ENCODE assay signal across 12 cellular contexts in the genomic region with DNA sequence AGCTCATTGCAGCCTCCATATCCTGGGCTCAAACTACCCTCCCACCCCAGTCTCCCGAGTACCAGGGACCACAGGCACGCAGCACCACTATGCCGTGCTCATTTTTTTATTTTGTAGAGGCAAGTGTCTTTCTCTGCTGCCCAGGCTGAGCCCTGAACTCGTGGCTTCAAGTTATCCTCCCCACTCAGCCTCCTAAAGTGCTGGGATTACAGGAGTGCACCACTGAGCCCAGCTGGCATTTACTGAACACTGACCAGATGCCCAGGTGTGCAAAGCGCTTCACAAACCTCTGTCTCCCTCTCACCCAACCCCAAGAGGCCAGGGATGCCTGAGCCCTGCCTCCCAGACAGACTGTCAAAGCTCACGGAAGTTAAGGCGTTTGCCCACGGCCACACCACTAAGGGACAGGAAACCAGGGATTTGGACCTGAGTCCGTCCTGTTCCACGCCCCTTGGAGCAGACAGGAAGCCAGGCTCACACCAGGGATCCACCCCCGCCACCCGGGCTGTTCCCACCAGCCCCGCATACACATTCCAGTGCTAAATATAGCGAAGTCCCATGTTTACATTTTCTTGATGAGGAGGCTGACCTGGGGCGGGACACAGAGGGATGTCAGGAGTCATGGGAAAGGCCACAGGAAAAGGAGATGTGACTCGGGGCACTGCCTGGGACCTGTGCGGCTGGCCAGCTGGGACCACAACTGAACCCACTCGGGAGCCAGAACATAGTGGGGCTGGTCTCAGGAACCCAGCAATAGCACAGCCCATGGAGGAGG. TPM values are rescaled to one million over a fixed set of nuclear protein-coding genes. Genes with fewer than 3 reads are reported as not detected.
A peak's percentile ranks its signal among the peaks of the same experiment; 100 is the strongest.
DNase-seq lines count a peak whose midpoint lies in the region; ATAC-seq and TF ChIP-seq lines count a peak whose summit lies in the region.
"Had no signal": no experiment of that assay in that cellular context is flagged by ENCODE, and none has a peak within 500 bp of the region (broad histone marks: within the 10 kb centered on the region; RNA-seq: fewer than 3 reads in every experiment).

No MANE protein-coding gene starts in this region.

- ATAC-seq in DND-41 (ENCODE audit: insufficient read depth, low read depth), result no peak
- ATAC-seq in foreskin keratinocyte, result no peak

- H3K27me3 ChIP-seq in DND-41 (ENCODE audit: insufficient read depth, low read length, poor library complexity) (no peaks in the 10 kb centered on the region), PC-9 (ENCODE audit: insufficient read depth, low read depth) (peaks cover 31% of the 10 kb centered on the region), foreskin keratinocyte (peaks cover 29% of the 10 kb centered on the region)

- H2AFZ ChIP-seq in DND-41 (ENCODE audit: low read depth, low read length) (no peak overlapping the region), PC-9 (no peak overlapping the region)

- peaks cover 13% of the 10 kb centered on the region for H3K27me3 Mint-ChIP-seq in nephron progenitor cell (ENCODE audit: low read depth, poor library complexity)
- H3K27me3 Mint-ChIP-seq: memory B cell; stimulated activated naive CD8-positive, alpha-beta T cell treated with anti-CD3 and anti-CD28 coated beads, Interleukin-15, Interleukin-2, amounts not matched to agents 100 ng/mL and 50 ng/mL, for 24 hours had no signal

- H3K9me3 ChIP-seq in DND-41 (ENCODE audit: insufficient read depth, low read length, severe bottlenecking) (no peaks in the 10 kb centered on the region), PC-9 (ENCODE audit: insufficient read depth, low read depth) (no peaks in the 10 kb centered on the region)

- no peaks in the 10 kb centered on the region for H3K79me2 ChIP-seq in DND-41 (ENCODE audit: insufficient read depth, low read length)
- H3K79me2 ChIP-seq in PC-9 (ENCODE audit: low read depth), result no peaks in the 10 kb centered on the region

- DNase-seq in DND-41 (no peak), PC-9 (no peak), fibroblast of villous mesenchyme (ENCODE audit: low read depth) (peak; percentile 85), nephron progenitor cell (peak; percentile 35), foreskin keratinocyte (no peak), NCI-H1105 treated with DMSO at 0.1 percent for 48 hours (lab: John Stamatoyannopoulos, UW) (no peak)
- DNase-seq in stimulated activated CD8-positive, alpha-beta memory T cell treated with anti-CD3 and anti-CD28 coated beads, Interleukin-4, amount 100 ng/mL, for 48 hours, result no peak
- DNase-seq in central memory CD4-positive, alpha-beta T cell, result no peak
- DNase-seq: activated gamma-delta T cell treated with Interleukin-2 at 50 U/mL for 16 hours had no signal

- H4K20me1 ChIP-seq in DND-41 (ENCODE audit: insufficient read depth, low read length) (no peaks in the 10 kb centered on the region), PC-9 (ENCODE audit: insufficient read depth) (no peaks in the 10 kb centered on the region)

- H3K4me1 ChIP-seq in DND-41 (ENCODE audit: insufficient read depth, low read length), result no peaks in the 10 kb centered on the region
- H3K4me1 ChIP-seq in PC-9 (replicated peaks; ENCODE audit: insufficient read depth), result no peaks in the 10 kb centered on the region
- H3K4me1 ChIP-seq in foreskin keratinocyte, result no peaks in the 10 kb centered on the region

- H3K9ac ChIP-seq in DND-41 (ENCODE audit: low read depth, low read length), result no peak overlapping the region

- H3K9me2 ChIP-seq in PC-9 (ENCODE audit: insufficient read depth), result no peaks in the 10 kb centered on the region

- H3K4me3 Mint-ChIP-seq in nephron progenitor cell, result no peak overlapping the region
- H3K4me3 Mint-ChIP-seq: memory B cell; stimulated activated naive CD8-positive, alpha-beta T cell treated with anti-CD3 and anti-CD28 coated beads, Interleukin-15, Interleukin-2, amounts not matched to agents 100 ng/mL and 50 ng/mL, for 24 hours had no signal

- H3K27ac Mint-ChIP-seq in nephron progenitor cell, result peak overlapping the region; percentile 52
- H3K27ac Mint-ChIP-seq: memory B cell; stimulated activated naive CD8-positive, alpha-beta T cell treated with anti-CD3 and anti-CD28 coated beads, Interleukin-15, Interleukin-2, amounts not matched to agents 100 ng/mL and 50 ng/mL, for 24 hours had no signal

- intact Hi-C loops in PC-9 (cut with micrococcal nuclease; ENCODE audit: unreplicated experiment), result no loop called here

- no TSS peak for BruUV-seq in PC-9 (replicated peaks; lab: Mats Ljungman, UMichigan)

- no peaks in the 10 kb centered on the region for H3K9me3 Mint-ChIP-seq in nephron progenitor cell
- H3K9me3 Mint-ChIP-seq: memory B cell; stimulated activated naive CD8-positive, alpha-beta T cell treated with anti-CD3 and anti-CD28 coated beads, Interleukin-15, Interleukin-2, amounts not matched to agents 100 ng/mL and 50 ng/mL, for 24 hours had no signal

- H3K4me3 ChIP-seq in DND-41 (ENCODE audit: low read depth in 1 of 2, low read length in 2 of 2) (no peak overlapping the region), PC-9 (no peak overlapping the region), fibroblast of villous mesenchyme (ENCODE audit: low read depth, low read length) (no peak overlapping the region)

- H3K4me2 ChIP-seq in DND-41 (ENCODE audit: insufficient read depth, low read length) (no peak overlapping the region), PC-9 (0 out of 2 replicates have a peak overlapping the region, but pooled peaks have one; percentile 7)

- H3K36me3 ChIP-seq in DND-41 (ENCODE audit: insufficient read depth, low read length) (peaks cover 35% of the 10 kb centered on the region), PC-9 (ENCODE audit: low read depth) (no peaks in the 10 kb centered on the region)

- POLR2A ChIA-PET in PC-9 (lab: Charles Lee; ENCODE audit: unreplicated experiment), result no interaction called here

- CTCF ChIA-PET in PC-9 (lab: Charles Lee), result no interaction called here

- no peaks in the 10 kb centered on the region for H3K36me3 Mint-ChIP-seq in nephron progenitor cell (ENCODE audit: low read depth)
- H3K36me3 Mint-ChIP-seq: memory B cell had no signal

- 0 out of 2 replicates have a peak overlapping the region, but pooled peaks have one; percentile 31 for H3K27ac ChIP-seq in DND-41 (ENCODE audit: low read length)
- no peak overlapping the region for H3K27ac ChIP-seq in PC-9
- no peak overlapping the region for H3K27ac ChIP-seq in foreskin keratinocyte
- H3K27ac ChIP-seq: C4-2B had no signal

- peaks cover 73% of the 10 kb centered on the region for H3K4me1 Mint-ChIP-seq in nephron progenitor cell

- H3F3A ChIP-seq in PC-9 (ENCODE audit: insufficient read depth, low read depth), result no peaks in the 10 kb centered on the region

- no peak for TF ChIP-seq CTCF in DND-41 (IDR thresholded peaks at IDR 0.05; ENCODE audit: borderline replicate concordance, extremely low read depth, low read length, poor library complexity, severe bottlenecking)
- TF ChIP-seq CTCF in PC-9 (conservative IDR thresholded peaks at IDR 0.05), result no peak
- no peak for TF ChIP-seq CTCF in fibroblast of villous mesenchyme (IDR thresholded peaks at IDR 0.05; ENCODE audit: insufficient read depth, low read depth, low read length)
- TF ChIP-seq CTCF in nephron progenitor cell (IDR thresholded peaks at IDR 0.05), result no peak
- TF ChIP-seq CTCF in foreskin keratinocyte (conservative IDR thresholded peaks at IDR 0.05), result no peak

RNA-seq across cellular contexts. Expression of gene TESC, which starts 51.2 kb away (rescaled TPM):
- not detected in 2 replicates for total RNA-seq in PC-9 (2021)
- total RNA-seq in fibroblast of villous mesenchyme, result not detected in 2 replicates
- total RNA-seq in foreskin keratinocyte, result not detected in 2 replicates
- polyA plus RNA-seq in foreskin keratinocyte, result 0.13 TPM in 1 of 2 replicates, not detected in the other

Comparison
In these comparisons a context has a peak if more than half of its experiments do, and no peak if none do; other contexts are left out.
1. DNase-seq: peak in fibroblast of villous mesenchyme (single experiment) and nephron progenitor cell (single experiment); none in DND-41 (single experiment), PC-9 (0 of 2), stimulated activated CD8-positive, alpha-beta memory T cell treated with anti-CD3 and anti-CD28 coated beads, Interleukin-4, amount 100 ng/mL, for 48 hours (single experiment), foreskin keratinocyte (0 of 2), central memory CD4-positive, alpha-beta T cell (single experiment) and NCI-H1105 treated with DMSO at 0.1 percent for 48 hours (single experiment).